Comparison of ENCODE assay signal across 30 cellular contexts in the genomic region with DNA sequence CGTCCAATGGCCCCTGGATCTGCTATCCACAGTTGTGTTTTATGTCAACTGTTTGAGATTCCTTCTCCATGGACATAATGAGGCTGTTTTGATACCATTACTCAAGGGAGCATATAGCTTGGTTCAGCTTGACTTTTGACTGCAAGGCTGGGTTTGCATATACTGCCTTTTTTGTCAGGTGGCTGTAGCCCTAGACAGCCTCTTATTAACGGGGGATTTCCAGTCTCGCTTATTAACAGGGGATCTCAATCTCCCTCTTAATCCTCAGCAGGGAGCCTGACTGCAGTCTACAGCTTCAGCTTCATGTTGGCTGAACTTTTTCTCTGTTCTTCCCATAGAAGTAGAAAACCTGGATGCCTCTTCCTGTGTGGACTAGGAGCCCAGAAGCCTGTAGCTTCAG.
DNase-seq lines count a peak whose midpoint lies in the region; ATAC-seq, FAIRE-seq and TF ChIP-seq lines count a peak whose summit lies in the region.
"Had no signal": no experiment of that assay in that cellular context is flagged by ENCODE, and none has a peak within 500 bp of the region (broad histone marks: within the 10 kb centered on the region; RNA-seq: fewer than 3 reads in every experiment).

No MANE protein-coding gene starts in this region.

- no peaks in the 10 kb centered on the region for H3K9me2 ChIP-seq in MM.1S (replicated peaks; ENCODE audit: insufficient read depth, low read length)

- CTCF ChIA-PET in HepG2 (lab: Yijun Ruan, JAX; ENCODE audit: low intra/inter-chr PET ratio, low total read pairs), result no interaction called here

- POLR2A ChIA-PET in HepG2 (lab: Yijun Ruan, JAX), result no interaction called here

- FAIRE-seq in GM12892 (lab: Jason Lieb, UNC), result peak; percentile 44
- no peak for FAIRE-seq in HepG2 (lab: Jason Lieb, UNC)
- FAIRE-seq: pancreas, TTC549 had no signal

- H2AFZ ChIP-seq in MM.1S (ENCODE audit: low read length), result no peak overlapping the region
- no peak overlapping the region for H2AFZ ChIP-seq in neural progenitor cell (replicated peaks)
- no peak overlapping the region for H2AFZ ChIP-seq in HepG2 (ENCODE audit: low read length)
- H2AFZ ChIP-seq: GM23248 had no signal

- TF ChIP-seq POLR2A in GM12892 (IDR thresholded peaks at IDR 0.05; ENCODE audit: low read depth, low read length) (no peak), HepG2 (IDR thresholded peaks at IDR 0.05; ENCODE audit: insufficient read depth in 1 of 2, low read depth in 2 of 2, low read length in 2 of 2) (no peak)

- TF ChIP-seq RAD21 in HepG2 (CRISPR knock-in tag; IDR thresholded peaks at IDR 0.05), result no peak

- peaks cover 2% of the 10 kb centered on the region for H3K27me3 Mint-ChIP-seq in neural progenitor cell (ENCODE audit: insufficient read depth, low read depth)
- peaks cover 60% of the 10 kb centered on the region for H3K27me3 Mint-ChIP-seq in activated T-cell treated with anti-CD3 and anti-CD28 coated beads, Interleukin-2, amount 50 U/mL, for 24 hours

- H4K20me1 ChIP-seq in MM.1S (ENCODE audit: insufficient read depth, low read length) (no peaks in the 10 kb centered on the region), neural progenitor cell (ENCODE audit: low read depth) (no peaks in the 10 kb centered on the region), HepG2 (ENCODE audit: insufficient read depth, low read length) (no peaks in the 10 kb centered on the region)

- H3K4me1 ChIP-seq in MM.1S (ENCODE audit: low read length) (peaks cover 15% of the 10 kb centered on the region), neural progenitor cell (peaks cover 25% of the 10 kb centered on the region), HepG2 (ENCODE audit: insufficient read depth, low read length) (no peaks in the 10 kb centered on the region)
- H3K4me1 ChIP-seq: gastrocnemius medialis, pancreas had no signal

- no TSS peak for BruUV-seq in HepG2 (replicated peaks; lab: Mats Ljungman, UMichigan)

- H3K27ac ChIP-seq in MM.1S (ENCODE audit: low read length) (no peak overlapping the region), neural progenitor cell (no peak overlapping the region), HepG2 (ENCODE audit: extremely low read length, insufficient read depth, low read length) (no peak overlapping the region)
- H3K27ac ChIP-seq: C4-2B, esophagus squamous epithelium, gastrocnemius medialis, GM23248, pancreas, SK-N-MC, tibial nerve had no signal

- peaks cover 2% of the 10 kb centered on the region for H3K4me1 Mint-ChIP-seq in neural progenitor cell
- no peaks in the 10 kb centered on the region for H3K4me1 Mint-ChIP-seq in activated T-cell treated with anti-CD3 and anti-CD28 coated beads, Interleukin-2, amount 50 U/mL, for 24 hours (ENCODE audit: low read depth)
- H3K4me1 Mint-ChIP-seq: activated naive CD8-positive, alpha-beta T cell treated with anti-CD3 and anti-CD28 coated beads for 36 hours; central memory CD8-positive, alpha-beta T cell had no signal

- TF ChIP-seq CTCF in MM.1S (IDR thresholded peaks at IDR 0.05; ENCODE audit: low read length), result no peak
- TF ChIP-seq CTCF in neural progenitor cell (IDR thresholded peaks at IDR 0.05), result no peak
- no peak for TF ChIP-seq CTCF in HepG2 (CRISPR knock-in tag; IDR thresholded peaks at IDR 0.05)

- H3K9ac ChIP-seq in MM.1S (ENCODE audit: low read length), result no peak overlapping the region
- no peak overlapping the region for H3K9ac ChIP-seq in neural progenitor cell
- H3K9ac ChIP-seq in HepG2 (ENCODE audit: insufficient read depth, low read depth, low read length), result no peak overlapping the region
- H3K9ac ChIP-seq: GM23248 had no signal

- TF ChIP-seq EP300 in HepG2 (IDR thresholded peaks at IDR 0.05; ENCODE audit: low read depth in 2 of 2, low read length in 2 of 2) (no peak), HepG2 (CRISPR knock-in tag; IDR thresholded peaks at IDR 0.05; ENCODE audit: borderline replicate concordance) (no peak)

- H3K4me3 Mint-ChIP-seq in neural progenitor cell, result no peak overlapping the region
- H3K4me3 Mint-ChIP-seq in activated T-cell treated with anti-CD3 and anti-CD28 coated beads, Interleukin-2, amount 50 U/mL, for 24 hours, result no peak overlapping the region
- H3K4me3 Mint-ChIP-seq: activated CD4-positive, alpha-beta memory T cell treated with anti-CD3 and anti-CD28 coated beads, Interleukin-2, amount 10 ng/mL, durations not matched to agents 7 days and 5 days; activated naive CD8-positive, alpha-beta T cell treated with anti-CD3 and anti-CD28 coated beads for 36 hours; central memory CD8-positive, alpha-beta T cell; dendritic cell treated with granulocyte-macrophage colony-stimulating factor and Interleukin-4, amounts not matched to agents 40 ng/mL and 50 ng/mL, for 4 days had no signal

- no peaks in the 10 kb centered on the region for H3F3A ChIP-seq in MM.1S (ENCODE audit: insufficient read depth, low read length)
- peaks cover 6% of the 10 kb centered on the region for H3F3A ChIP-seq in neural progenitor cell (ENCODE audit: low read depth)

- ATAC-seq in GM19372 (IDR thresholded peaks at IDR 0.05; ENCODE audit: low read depth, unreplicated experiment) (peak; percentile 57), HepG2 (no peak)
- ATAC-seq: gastrocnemius medialis had no signal

- intact Hi-C loops in HepG2 (cut with micrococcal nuclease; ENCODE audit: unreplicated experiment), result no loop called here

- no peak for DNase-seq in GM12892 (ENCODE audit: insufficient read length)
- DNase-seq in MM.1S, result no peak
- peak; percentile 33 for DNase-seq in neural progenitor cell (ENCODE audit: low spot score)
- DNase-seq in HepG2 (ENCODE audit: low spot score), result no peak
- DNase-seq in NCI-H2107 treated with DMSO at 0.1 percent for 48 hours (lab: John Stamatoyannopoulos, UW; ENCODE audit: unreplicated experiment), result no peak
- no peak for DNase-seq in activated T-cell treated with anti-CD3 and anti-CD28 coated beads, Interleukin-2, amount 50 U/mL, for 24 hours
- DNase-seq: activated CD4-positive, alpha-beta memory T cell treated with anti-CD3 and anti-CD28 coated beads, Interleukin-2, amount 10 ng/mL, durations not matched to agents 7 days and 5 days; activated CD4-positive, CD25-positive, alpha-beta regulatory T cell treated with anti-CD3 and anti-CD28 coated beads, Interleukin-2, amount 50 U/mL, for 72 hours; activated CD8-positive, alpha-beta memory T cell treated with anti-CD3 and anti-CD28 coated beads, Interleukin-2, amount 50 U/mL, for 48 hours; activated naive CD8-positive, alpha-beta T cell treated with anti-CD3 and anti-CD28 coated beads for 36 hours; DMS79 treated with DMSO at 0.1 percent for 48 hours; esophagus squamous epithelium; gastrocnemius medialis; GM23248; NCI-H1105 treated with DMSO at 0.1 percent for 48 hours; NCI-H2081; NCI-H226; NCI-H774; pancreas; retina had no signal

- H3K9me3 ChIP-seq in MM.1S (replicated peaks; ENCODE audit: insufficient read depth, low read length) (no peaks in the 10 kb centered on the region), neural progenitor cell (ENCODE audit: low read depth) (peaks cover 11% of the 10 kb centered on the region), HepG2 (ENCODE audit: low read length) (no peaks in the 10 kb centered on the region)
- H3K9me3 ChIP-seq: esophagus squamous epithelium, gastrocnemius medialis, pancreas had no signal

- H3K36me3 ChIP-seq in MM.1S (replicated peaks; ENCODE audit: insufficient read depth, low read length), result no peaks in the 10 kb centered on the region
- H3K36me3 ChIP-seq in neural progenitor cell, result peaks cover 7% of the 10 kb centered on the region
- H3K36me3 ChIP-seq in HepG2 (replicated peaks in 1 of 2; ENCODE audit: control insufficient read depth in 1 of 2, insufficient read depth in 2 of 2, low read length in 2 of 2), result no peaks in the 10 kb centered on the region
- H3K36me3 ChIP-seq: esophagus squamous epithelium, gastrocnemius medialis, pancreas, tibial nerve had no signal

- WGBS in HepG2 (ENCODE audit: low lambda C conversion rate), result 4% methylated on average over 3 of the region's 3 CpGs

- H3K4me3 ChIP-seq in MM.1S (ENCODE audit: low read length), result no peak overlapping the region
- H3K4me3 ChIP-seq in neural progenitor cell, result no peak overlapping the region
- no peak overlapping the region for H3K4me3 ChIP-seq in HepG2 (replicated peaks in 1 of 3; ENCODE audit: insufficient read depth in 1 of 3, low read depth in 2 of 3, low read length in 3 of 3)
- H3K4me3 ChIP-seq: esophagus squamous epithelium, gastrocnemius medialis, GM23248, lung, pancreas, SK-N-MC, skin epidermis, tibial nerve had no signal

- H3K27me3 ChIP-seq in MM.1S (replicated peaks; ENCODE audit: insufficient read depth, low read length) (no peaks in the 10 kb centered on the region), neural progenitor cell (no peaks in the 10 kb centered on the region), HepG2 (ENCODE audit: control insufficient read depth in 1 of 2, insufficient read depth in 2 of 2, low read length in 2 of 2) (no peaks in the 10 kb centered on the region)
- H3K27me3 ChIP-seq: esophagus squamous epithelium, gastrocnemius medialis, pancreas, tibial nerve had no signal

- in situ Hi-C loops in HepG2 (cut with HindIII; ENCODE audit: extremely low pct_ligation_motif_present, low pct_unique_long_range_greater_than_20kb), result no loop called here

- H3K9me3 Mint-ChIP-seq in neural progenitor cell, result peaks cover 10% of the 10 kb centered on the region
- H3K9me3 Mint-ChIP-seq in activated T-cell treated with anti-CD3 and anti-CD28 coated beads, Interleukin-2, amount 50 U/mL, for 24 hours, result peaks cover 4% of the 10 kb centered on the region
- H3K9me3 Mint-ChIP-seq: central memory CD8-positive, alpha-beta T cell had no signal

- H3K4me2 ChIP-seq in MM.1S (ENCODE audit: low read depth, low read length) (peak overlapping the region; percentile 36; the same call in 1 of the 2 replicates), neural progenitor cell (no peak overlapping the region), HepG2 (ENCODE audit: low read depth, low read length) (no peak overlapping the region)

- no peaks in the 10 kb centered on the region for H3K79me2 ChIP-seq in MM.1S (ENCODE audit: low read length)
- H3K79me2 ChIP-seq in neural progenitor cell (ENCODE audit: low read depth), result no peaks in the 10 kb centered on the region
- no peaks in the 10 kb centered on the region for H3K79me2 ChIP-seq in HepG2 (ENCODE audit: insufficient read depth, low read length)

- no peak overlapping the region for H3K27ac Mint-ChIP-seq in neural progenitor cell
- H3K27ac Mint-ChIP-seq in activated T-cell treated with anti-CD3 and anti-CD28 coated beads, Interleukin-2, amount 50 U/mL, for 24 hours, result no peak overlapping the region
- H3K27ac Mint-ChIP-seq: activated CD4-positive, alpha-beta memory T cell treated with anti-CD3 and anti-CD28 coated beads, Interleukin-2, amount 10 ng/mL, durations not matched to agents 7 days and 5 days; activated naive CD8-positive, alpha-beta T cell treated with anti-CD3 and anti-CD28 coated beads for 36 hours; activated T-helper 2 cell treated with anti-CD3 and anti-CD28 coated beads, Interferon-gamma antibody, Interleukin-2, Interleukin-4, amounts not matched to agents 10 μg/mL and 5 μg/mL and 100 μg/mL, durations not matched to agents 14 hours and 24 hours and 36 hours; dendritic cell treated with granulocyte-macrophage colony-stimulating factor and Interleukin-4, amounts not matched to agents 40 ng/mL and 50 ng/mL, for 4 days had no signal

- H3K36me3 Mint-ChIP-seq in neural progenitor cell, result no peaks in the 10 kb centered on the region
- H3K36me3 Mint-ChIP-seq in activated T-cell treated with anti-CD3 and anti-CD28 coated beads, Interleukin-2, amount 50 U/mL, for 24 hours (ENCODE audit: low read depth), result no peaks in the 10 kb centered on the region
